In genomic region chrX:126929071-126929470, GRCh38 we compare ENCODE assay signal across 29 cellular contexts.
"Had no signal": no experiment of that assay in that cellular context is flagged by ENCODE, and none has a peak within 500 bp of the region (broad histone marks: within the 10 kb centered on the region; RNA-seq: fewer than 3 reads in every experiment).

No MANE protein-coding gene starts in this region.

- H3K36me3 Mint-ChIP-seq: naive thymus-derived CD8-positive, alpha-beta T cell; natural killer cell treated with Interleukin-12 subunit alpha and Interleukin-12 subunit beta and Interleukin-15 and Interleukin-18, amount 100 ng/mL, for 72 hours; stimulated activated effector memory CD8-positive, alpha-beta T cell treated with anti-CD3 and anti-CD28 coated beads, Interleukin-12 subunit alpha, Interleukin-12 subunit beta, amount 100 ng/mL, for 72 hours; stimulated activated naive B cell treated with anti-CD40 and anti-IgM and Interleukin-4, amounts not matched to agents 10 μg/mL and 1 μg/mL and 100 μg/mL, for 72 hours had no signal

- FAIRE-seq: small intestine, urothelium cell line had no signal

- H3K9me3 Mint-ChIP-seq: stimulated activated naive CD8-positive, alpha-beta T cell treated with anti-CD3 and anti-CD28 coated beads, Interleukin-15, Interleukin-2, amounts not matched to agents 100 ng/mL and 50 ng/mL, for 24 hours had no signal

- H3K27ac ChIP-seq: neutrophil, ovary, parathyroid adenoma, psoas muscle, right lobe of liver, sigmoid colon, stomach, thoracic aorta, thyroid gland, tibial nerve, upper lobe of left lung, vagina had no signal

- H3K4me3 ChIP-seq: ovary, psoas muscle, right lobe of liver, sigmoid colon, stomach, thoracic aorta, thyroid gland, tibial nerve, upper lobe of left lung, vagina had no signal

- H3K9ac ChIP-seq: parathyroid adenoma had no signal

- H3K9me3 ChIP-seq: neutrophil, ovary, psoas muscle, right lobe of liver, sigmoid colon, thoracic aorta, thyroid gland, vagina had no signal

- H3K36me3 ChIP-seq: neutrophil, ovary, right lobe of liver, sigmoid colon, stomach, thoracic aorta, thyroid gland, tibial nerve, upper lobe of left lung, vagina had no signal

- ATAC-seq: naive thymus-derived CD8-positive, alpha-beta T cell; natural killer cell treated with Interleukin-12 subunit alpha and Interleukin-12 subunit beta and Interleukin-15 and Interleukin-18, amount 100 ng/mL, for 72 hours; psoas muscle; right cardiac atrium; right lobe of liver; stimulated activated effector memory CD8-positive, alpha-beta T cell treated with anti-CD3 and anti-CD28 coated beads, Interleukin-12 subunit alpha, Interleukin-12 subunit beta, amount 100 ng/mL, for 72 hours; stimulated activated naive B cell treated with anti-CD40 and anti-IgM and Interleukin-4, amounts not matched to agents 10 μg/mL and 1 μg/mL and 100 μg/mL, for 72 hours had no signal

- DNase-seq: naive thymus-derived CD8-positive, alpha-beta T cell; nephron progenitor cell; nucleus accumbens; ovary; psoas muscle; right cardiac atrium; right lobe of liver; sigmoid colon; small intestine; stimulated activated CD4-positive, alpha-beta T cell treated with anti-CD3 and anti-CD28 coated beads, Interleukin-15, amount 100 ng/mL, for 24 hours; stimulated activated CD4-positive, alpha-beta T cell treated with anti-CD3 and anti-CD28 coated beads, Interleukin-2, amount 100 ng/mL, for 24 hours; stimulated activated CD4-positive, alpha-beta T cell treated with anti-CD3 and anti-CD28 coated beads, Interleukin-2, amount 100 ng/mL, for 48 hours; stimulated activated CD4-positive, alpha-beta T cell treated with anti-CD3 and anti-CD28 coated beads, Interleukin-4, amount 100 ng/mL, for 24 hours; stimulated activated naive B cell treated with anti-CD40 and anti-IgM and Interleukin-4, amounts not matched to agents 10 μg/mL and 1 μg/mL and 100 μg/mL, for 72 hours; stimulated activated naive CD4-positive, alpha-beta T cell treated with Interleukin-2 at 50 U/mL for 16 hours; stomach; thyroid gland; upper lobe of left lung had no signal

- H3K4me1 Mint-ChIP-seq: naive thymus-derived CD8-positive, alpha-beta T cell; nephron progenitor cell; neural crest cell; stimulated activated effector memory CD8-positive, alpha-beta T cell treated with anti-CD3 and anti-CD28 coated beads, Interleukin-12 subunit alpha, Interleukin-12 subunit beta, amount 100 ng/mL, for 72 hours; stimulated activated naive B cell treated with anti-CD40 and anti-IgM and Interleukin-4, amounts not matched to agents 10 μg/mL and 1 μg/mL and 100 μg/mL, for 72 hours had no signal

- H3K27ac Mint-ChIP-seq: naive thymus-derived CD8-positive, alpha-beta T cell; natural killer cell treated with Interleukin-12 subunit alpha and Interleukin-12 subunit beta and Interleukin-15 and Interleukin-18, amount 100 ng/mL, for 72 hours; nephron progenitor cell; progenitor cell of endocrine pancreas; stimulated activated effector memory CD8-positive, alpha-beta T cell treated with anti-CD3 and anti-CD28 coated beads, Interleukin-12 subunit alpha, Interleukin-12 subunit beta, amount 100 ng/mL, for 72 hours; stimulated activated naive B cell treated with anti-CD40 and anti-IgM and Interleukin-4, amounts not matched to agents 10 μg/mL and 1 μg/mL and 100 μg/mL, for 72 hours; stimulated activated naive CD8-positive, alpha-beta T cell treated with anti-CD3 and anti-CD28 coated beads, Interleukin-15, Interleukin-2, amounts not matched to agents 100 ng/mL and 50 ng/mL, for 24 hours had no signal

- H3K4me1 ChIP-seq: parathyroid adenoma, psoas muscle, right lobe of liver, sigmoid colon, stomach, thyroid gland, tibial nerve, upper lobe of left lung, vagina had no signal

- H3K79me2 ChIP-seq: parathyroid adenoma had no signal

- H3K27me3 Mint-ChIP-seq: naive thymus-derived CD8-positive, alpha-beta T cell; natural killer cell treated with Interleukin-12 subunit alpha and Interleukin-12 subunit beta and Interleukin-15 and Interleukin-18, amount 100 ng/mL, for 72 hours; progenitor cell of endocrine pancreas; stimulated activated naive B cell treated with anti-CD40 and anti-IgM and Interleukin-4, amounts not matched to agents 10 μg/mL and 1 μg/mL and 100 μg/mL, for 72 hours; stimulated activated naive CD8-positive, alpha-beta T cell treated with anti-CD3 and anti-CD28 coated beads, Interleukin-15, Interleukin-2, amounts not matched to agents 100 ng/mL and 50 ng/mL, for 24 hours had no signal

- H3K27me3 ChIP-seq: neutrophil, ovary, right lobe of liver, sigmoid colon, stomach, thyroid gland, tibial nerve, upper lobe of left lung, vagina had no signal

- H3K4me3 Mint-ChIP-seq: naive thymus-derived CD8-positive, alpha-beta T cell; natural killer cell treated with Interleukin-12 subunit alpha and Interleukin-12 subunit beta and Interleukin-15 and Interleukin-18, amount 100 ng/mL, for 72 hours; nephron progenitor cell; neural crest cell; stimulated activated effector memory CD8-positive, alpha-beta T cell treated with anti-CD3 and anti-CD28 coated beads, Interleukin-12 subunit alpha, Interleukin-12 subunit beta, amount 100 ng/mL, for 72 hours; stimulated activated naive B cell treated with anti-CD40 and anti-IgM and Interleukin-4, amounts not matched to agents 10 μg/mL and 1 μg/mL and 100 μg/mL, for 72 hours; stimulated activated naive CD8-positive, alpha-beta T cell treated with anti-CD3 and anti-CD28 coated beads, Interleukin-15, Interleukin-2, amounts not matched to agents 100 ng/mL and 50 ng/mL, for 24 hours had no signal

- H2AFZ ChIP-seq: parathyroid adenoma had no signal
